1 cellular context compared by ENCODE assay signal in genomic region chr2:128638741-128639477, GRCh38.
TF ChIP-seq lines count a peak whose summit lies in the region.

No MANE protein-coding gene starts in this region.

TF ChIP-seq in GM23338, 12 proteins besides CTCF, POLR2A, EP300 and RAD21 (continued from another document):
- no peak for TF ChIP-seq REST (IDR thresholded peaks at IDR 0.05; ENCODE audit: unreplicated experiment)
TF ChIP-seq in GM23338: peak in this region for 2.
